14 cellular contexts compared by ENCODE assay signal in the genomic region with DNA sequence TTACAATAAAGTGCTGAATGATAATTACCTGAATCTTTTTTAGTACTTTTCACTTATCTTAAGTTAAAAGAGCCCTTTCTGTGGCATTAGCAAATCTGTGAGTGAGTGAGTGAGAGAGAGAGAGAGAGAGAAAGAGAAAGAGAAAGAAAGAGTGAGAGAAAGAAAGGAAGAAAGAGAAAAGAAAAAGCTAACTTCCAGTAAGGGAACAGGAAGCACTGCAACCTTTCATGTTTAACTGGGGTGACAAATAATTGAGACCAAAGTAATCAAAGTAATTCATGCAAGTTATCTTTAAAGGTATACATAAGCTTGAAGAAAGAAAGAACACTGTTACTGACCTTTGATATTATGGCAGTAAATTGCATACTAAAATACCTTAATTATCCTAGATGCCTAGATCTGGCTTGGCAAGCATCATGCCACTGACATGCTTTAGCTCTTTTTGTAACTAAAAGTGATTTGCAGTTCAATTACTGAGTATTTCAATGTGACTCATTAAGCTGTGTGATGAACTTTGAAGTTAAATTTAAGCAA. TPM values are rescaled to one million over a fixed set of nuclear protein-coding genes. Genes with fewer than 3 reads are reported as not detected.
DNase-seq lines count a peak whose midpoint lies in the region; ATAC-seq and TF ChIP-seq lines count a peak whose summit lies in the region.
"Had no signal": no experiment of that assay in that cellular context is flagged by ENCODE, and none has a peak within 500 bp of the region (broad histone marks: within the 10 kb centered on the region; RNA-seq: fewer than 3 reads in every experiment).

No MANE protein-coding gene starts in this region.

- H3K27me3 ChIP-seq in mammary epithelial cell (ENCODE audit: insufficient read depth, low read length) (no peaks in the 10 kb centered on the region), breast epithelium (no peaks in the 10 kb centered on the region), colonic mucosa (no peaks in the 10 kb centered on the region), transverse colon (no peaks in the 10 kb centered on the region)
- H3K27me3 ChIP-seq: right atrium auricular region had no signal

- TF ChIP-seq POLR2A in breast epithelium (IDR thresholded peaks at IDR 0.05) (no peak), transverse colon (IDR thresholded peaks at IDR 0.05) (no peak)

- H3K4me2 ChIP-seq in mammary epithelial cell (ENCODE audit: insufficient read depth, low read depth, low read length), result no peak overlapping the region

- peaks cover 23% of the 10 kb centered on the region for H3K36me3 ChIP-seq in mammary epithelial cell (ENCODE audit: insufficient read depth, low read length)
- peaks cover 5% of the 10 kb centered on the region for H3K36me3 ChIP-seq in breast epithelium
- H3K36me3 ChIP-seq in colonic mucosa, result no peaks in the 10 kb centered on the region
- peaks cover 0 to 27% (median 6%) of the 10 kb centered on the region in 4 donors for H3K36me3 ChIP-seq in transverse colon

- H3K27ac ChIP-seq in mammary epithelial cell (ENCODE audit: insufficient read depth, low read depth, low read length) (no peak overlapping the region), breast epithelium (no peak overlapping the region), colonic mucosa (peak overlapping the region; percentile 61), transverse colon (peak overlapping the region; percentile 50 to 73 (median 62))
- H3K27ac ChIP-seq: right atrium auricular region had no signal

- H3K9me3 ChIP-seq in mammary epithelial cell (replicated peaks; ENCODE audit: insufficient read depth, low read length) (no peaks in the 10 kb centered on the region), breast epithelium (no peaks in the 10 kb centered on the region), T-helper 17 cell (ENCODE audit: control insufficient read depth, low read length, poor library complexity, severe bottlenecking) (no peaks in the 10 kb centered on the region), colonic mucosa (no peaks in the 10 kb centered on the region), transverse colon (no peaks in the 10 kb centered on the region)
- H3K9me3 ChIP-seq: right atrium auricular region had no signal

- H3K4me3 ChIP-seq in mammary epithelial cell (replicated peaks in 1 of 3; ENCODE audit: insufficient read depth in 1 of 3, low read depth in 2 of 3, low read length in 3 of 3), result no peak overlapping the region
- no peak overlapping the region for H3K4me3 ChIP-seq in breast epithelium
- no peak overlapping the region for H3K4me3 ChIP-seq in colonic mucosa
- no peak overlapping the region for H3K4me3 ChIP-seq in transverse colon
- H3K4me3 ChIP-seq: right atrium auricular region had no signal

- dilution Hi-C loops in mammary epithelial cell (cut with HindIII; ENCODE audit: low sequenced_read_pairs), result no loop called here

- in situ Hi-C loops in mammary epithelial cell (cut with MboI; ENCODE audit: low sequenced_read_pairs in 2 of 2), result no loop called here
- in situ Hi-C loops in transverse colon (cut with MboI; ENCODE audit: low pct_ligation_motif_present in 1 of 4, low pct_unique_long_range_greater_than_20kb in 1 of 4, low sequenced_read_pairs in 3 of 4), result no loop called here

- H3K27ac Mint-ChIP-seq in T-helper 17 cell (peak overlapping the region; percentile 79), endothelial cell (ENCODE audit: unreplicated experiment) (no peak overlapping the region)

- no peak overlapping the region for H3K9ac ChIP-seq in mammary epithelial cell (ENCODE audit: insufficient read depth, low read length)
- peak overlapping the region in 1 of 2 donors; percentile 21 for H3K9ac ChIP-seq in colonic mucosa (ENCODE audit: low read depth in 2 of 2, low read length in 2 of 2)

- no peaks in the 10 kb centered on the region for H3K9me3 Mint-ChIP-seq in endothelial cell (ENCODE audit: unreplicated experiment)

- TSS peak; percentile 14 for BruUV-seq in mammary epithelial cell (replicated peaks; lab: Mats Ljungman, UMichigan)

- H3K4me1 Mint-ChIP-seq in T-helper 17 cell (peaks cover 23% of the 10 kb centered on the region), endothelial cell (ENCODE audit: unreplicated experiment) (peaks cover 3% of the 10 kb centered on the region)

- H3K4me3 Mint-ChIP-seq in T-helper 17 cell, result peak overlapping the region; percentile 72
- H3K4me3 Mint-ChIP-seq in endothelial cell (ENCODE audit: unreplicated experiment), result no peak overlapping the region

- intact Hi-C loops in mammary epithelial cell (cut with micrococcal nuclease) (no loop called here), breast epithelium (cut with DNase I; ENCODE audit: low total_unique reads) (no loop called here), colonic mucosa (cut with DNase I) (no loop called here), transverse colon (cut with DNase I; ENCODE audit: low total_unique reads) (no loop called here)

- H3K27me3 Mint-ChIP-seq in T-helper 17 cell, result no peaks in the 10 kb centered on the region
- H3K27me3 Mint-ChIP-seq in endothelial cell (ENCODE audit: unreplicated experiment), result no peaks in the 10 kb centered on the region

- no peak for DNase-seq in mammary epithelial cell
- DNase-seq in breast epithelium (ENCODE audit: low spot score in 2 of 2), result no peak
- no peak for DNase-seq in T-helper 17 cell
- DNase-seq in colonic mucosa, result peak; percentile 24
- peak; percentile 22 for DNase-seq in transverse colon
- DNase-seq in NCI-H748 (lab: John Stamatoyannopoulos, UW; ENCODE audit: unreplicated experiment), result no peak
- no peak for DNase-seq in dedifferentiated amniotic fluid mesenchymal stem cell (ENCODE audit: extremely low spot score)
- no peak for DNase-seq in endothelial cell (ENCODE audit: low spot score)
- DNase-seq: GDM1, head of caudate nucleus, NCI-H1694, SHP77 treated with DMSO at 0.1 percent for 48 hours, T-helper 9 cell had no signal

- no peak for TF ChIP-seq EP300 in transverse colon (IDR thresholded peaks at IDR 0.05; ENCODE audit: low read depth)

- no peak overlapping the region for H2AFZ ChIP-seq in mammary epithelial cell (ENCODE audit: low read depth, low read length)

- TF ChIP-seq CTCF in mammary epithelial cell (conservative IDR thresholded peaks at IDR 0.05 in 1 of 2, IDR thresholded peaks at IDR 0.05 in 1 of 2; ENCODE audit: extremely low read depth in 1 of 2, insufficient read depth in 1 of 2, low read depth in 1 of 2, low read length in 2 of 2), result no peak
- no peak for TF ChIP-seq CTCF in breast epithelium (IDR thresholded peaks at IDR 0.05)
- no peak for TF ChIP-seq CTCF in colonic mucosa (IDR thresholded peaks at IDR 0.05)
- TF ChIP-seq CTCF in transverse colon (IDR thresholded peaks at IDR 0.05), result no peak
- TF ChIP-seq CTCF in endothelial cell (IDR thresholded peaks at IDR 0.05; ENCODE audit: unreplicated experiment), result no peak

- no peaks in the 10 kb centered on the region for H4K20me1 ChIP-seq in mammary epithelial cell (ENCODE audit: insufficient read depth, low read length)

- H3K4me1 ChIP-seq in mammary epithelial cell (ENCODE audit: insufficient read depth, low read length) (no peaks in the 10 kb centered on the region), breast epithelium (no peaks in the 10 kb centered on the region), colonic mucosa (peaks cover 18% of the 10 kb centered on the region), transverse colon (peaks cover 5 to 59% (median 21%) of the 10 kb centered on the region in 4 donors)

- CTCF ChIA-PET in mammary epithelial cell (lab: Charles Lee; ENCODE audit: low non-redundant PET), result interaction anchor here (0.5 kb wide), 1 partner anchor 20 kb away, joined by 4 read pairs; no protein-coding TSS in a partner anchor

- H3K79me2 ChIP-seq in mammary epithelial cell (ENCODE audit: insufficient read depth, low read length), result peaks cover 46% of the 10 kb centered on the region

- no peak for ATAC-seq in T-helper 17 cell

- peaks cover 12% of the 10 kb centered on the region for H3K36me3 Mint-ChIP-seq in T-helper 17 cell (ENCODE audit: low read depth)
- H3K36me3 Mint-ChIP-seq in endothelial cell (ENCODE audit: low read depth, unreplicated experiment), result peaks cover 9% of the 10 kb centered on the region

RNA-seq across cellular contexts. Expression of gene FEM1C, which starts 21.7 kb away (rescaled TPM):
- total RNA-seq in mammary epithelial cell, result 10 to 100 TPM; 15.1 to 15.2 TPM
- 7.3 TPM for polyA plus RNA-seq in mammary epithelial cell
- 18.1 TPM for polyA minus RNA-seq in mammary epithelial cell
- total RNA-seq in breast epithelium, result 10 to 100 TPM; 19.3 to 30.6 (median 23.7) TPM
- 10 to 100 TPM; 31.3 to 31.7 TPM for total RNA-seq in T-helper 17 cell
- total RNA-seq in colonic mucosa, result 10 to 100 TPM; 20.2 to 39.2 TPM
- 10 to 100 TPM in 3 of 4 donors, 1 to 10 TPM in 1; 5.8 to 46.0 (median 40.0) TPM for total RNA-seq in transverse colon
- total RNA-seq in endothelial cell (ENCODE audit: unreplicated experiment), result 16.8 TPM

Comparison
In these comparisons a context has a peak if more than half of its experiments do, and no peak if none do; other contexts are left out.
1. DNase-seq: peak in colonic mucosa (single experiment) and transverse colon (single experiment); none in mammary epithelial cell (single experiment), breast epithelium (0 of 2), T-helper 17 cell (0 of 3), NCI-H748 (single experiment), dedifferentiated amniotic fluid mesenchymal stem cell (single experiment) and endothelial cell (single experiment).
2. H3K27ac ChIP-seq: peak in colonic mucosa (single experiment) and transverse colon (4 of 4); none in mammary epithelial cell (single experiment) and breast epithelium (0 of 2).